2 cellular contexts compared by ENCODE assay signal in the genomic region with DNA sequence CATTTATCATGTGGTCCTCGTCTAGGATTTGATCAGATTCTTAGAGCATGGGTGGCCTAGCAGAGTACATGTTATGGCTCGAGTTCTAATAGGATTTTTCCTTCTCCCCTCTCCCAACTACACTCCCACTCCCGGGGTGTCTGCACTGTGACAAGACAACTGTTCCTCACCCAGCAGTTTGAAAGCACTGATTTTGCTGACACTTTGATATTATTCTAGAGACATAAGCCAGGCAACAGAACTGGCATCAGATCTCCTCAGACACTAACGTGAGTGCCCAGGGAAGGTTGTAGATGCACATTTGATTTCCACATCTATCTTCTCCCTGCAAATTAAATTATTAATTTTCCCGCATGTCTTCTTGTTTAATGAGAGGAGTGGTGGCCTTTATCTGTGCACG.
TF ChIP-seq lines count a peak whose summit lies in the region.

No MANE protein-coding gene starts in this region.

TF ChIP-seq in A549, 52 proteins besides CTCF, POLR2A, EP300 and RAD21:
- TF ChIP-seq MAFK (IDR thresholded peaks at IDR 0.05; ENCODE audit: partially characterized antibody) (peak; percentile 24), JUN (IDR thresholded peaks at IDR 0.05) (no peak)
TF ChIP-seq in A549: peak in this region for 1.

TF ChIP-seq in H1, 55 proteins besides CTCF, POLR2A, EP300 and RAD21:
- no peak for TF ChIP-seq TAF1 (IDR thresholded peaks at IDR 0.05; ENCODE audit: low read depth, low read length)
